11 cellular contexts compared by ENCODE assay signal in the genomic region with DNA sequence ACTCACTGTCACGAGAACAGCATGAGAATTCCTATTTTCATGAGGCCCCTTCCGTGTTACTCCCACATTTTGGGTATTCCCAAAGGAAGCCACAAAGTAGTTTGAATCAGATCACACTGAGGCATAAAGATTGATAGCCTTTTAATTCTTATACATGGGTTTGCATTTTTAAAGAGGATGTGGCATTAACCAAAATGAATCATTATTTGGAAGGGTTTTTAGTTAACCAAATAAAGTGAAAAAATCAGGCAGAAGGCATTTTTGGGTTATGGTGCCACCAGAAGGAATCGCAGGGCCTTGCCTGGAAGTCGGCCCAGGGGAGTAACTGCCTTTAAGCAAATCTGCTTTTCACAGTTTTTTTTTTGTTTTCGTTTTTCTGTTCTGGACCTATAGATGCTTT. TPM values are rescaled to one million over a fixed set of nuclear protein-coding genes. Genes with fewer than 3 reads are reported as not detected.
DNase-seq lines count a peak whose midpoint lies in the region; ATAC-seq and TF ChIP-seq lines count a peak whose summit lies in the region.
"Had no signal": no experiment of that assay in that cellular context is flagged by ENCODE, and none has a peak within 500 bp of the region (broad histone marks: within the 10 kb centered on the region; RNA-seq: fewer than 3 reads in every experiment).

No MANE protein-coding gene starts in this region.

- H3K27me3 Mint-ChIP-seq in nephron (ENCODE audit: low read depth), result no peaks in the 10 kb centered on the region
- H3K27me3 Mint-ChIP-seq in activated CD8-positive, alpha-beta memory T cell treated with anti-CD3 and anti-CD28 coated beads, Interleukin-2, amount 10 ng/mL, durations not matched to agents 7 days and 5 days, result no peaks in the 10 kb centered on the region

- H4K91ac ChIP-seq in IMR-90 (ENCODE audit: insufficient read depth, low read depth, low read length), result peak overlapping the region; percentile 59

- peak; percentile 44 for TF ChIP-seq CTCF in IMR-90 (conservative IDR thresholded peaks at IDR 0.05; ENCODE audit: low read depth, low read length)
- TF ChIP-seq CTCF in brain microvascular endothelial cell (IDR thresholded peaks at IDR 0.05; ENCODE audit: low read depth, low read length, missing control alignments), result peak; percentile 19
- no peak for TF ChIP-seq CTCF in nephron (IDR thresholded peaks at IDR 0.05; ENCODE audit: unreplicated experiment in 3 of 3)

- H3K4me1 ChIP-seq in IMR-90 (ENCODE audit: control insufficient read depth, insufficient read depth, low read length), result peaks cover 11% of the 10 kb centered on the region

- peak; percentile 68 for DNase-seq in AG20443 (ENCODE audit: low spot score)
- DNase-seq in IMR-90, result peak; percentile 71
- no peak for DNase-seq in brain microvascular endothelial cell
- no peak for DNase-seq in activated CD8-positive, alpha-beta memory T cell treated with anti-CD3 and anti-CD28 coated beads, Interleukin-2, amount 10 ng/mL, durations not matched to agents 7 days and 5 days
- no peak for DNase-seq in NCI-H2107 (lab: John Stamatoyannopoulos, UW)
- no peak for DNase-seq in HuH-7 (ENCODE audit: low spot score)
- no peak for DNase-seq in HuH-7.5 (ENCODE audit: low spot score)
- DNase-seq: DMS79, pancreas had no signal

- H3K23ac ChIP-seq in IMR-90 (ENCODE audit: low read depth, low read length), result peak overlapping the region; percentile 44; the same call in 1 of the 2 replicates

- H2BK120ac ChIP-seq in IMR-90 (ENCODE audit: low read depth, low read length), result peak overlapping the region; percentile 86; the same call in 1 of the 2 replicates

- H3K79me1 ChIP-seq in IMR-90 (ENCODE audit: low read depth in 1 of 2, low read length in 2 of 2), result peaks cover 48 to 62% of the 10 kb centered on the region in 2 experiments

- no peaks in the 10 kb centered on the region for H3K9me3 ChIP-seq in IMR-90 (ENCODE audit: control insufficient read depth, insufficient read depth, low read length)
- H3K9me3 ChIP-seq: pancreas had no signal

- CTCF ChIA-PET in IMR-90 (lab: Yijun Ruan, JAX), result interaction anchor here (1.3 kb wide), 1 partner anchor 10 kb away, joined by 4 read pairs; no protein-coding TSS in a partner anchor
- CTCF ChIA-PET in activated CD8-positive, alpha-beta memory T cell treated with anti-CD3 and anti-CD28 coated beads, Interleukin-2, amount 10 ng/mL, durations not matched to agents 7 days and 5 days (lab: Charles Lee), result interaction anchor here (0.6 kb wide), 1 partner anchor 120 kb away, joined by 3 read pairs; no protein-coding TSS in a partner anchor

- peak overlapping the region; percentile 1 to 55 (median 52) for H3K4me3 Mint-ChIP-seq in nephron
- H3K4me3 Mint-ChIP-seq in activated CD8-positive, alpha-beta memory T cell treated with anti-CD3 and anti-CD28 coated beads, Interleukin-2, amount 10 ng/mL, durations not matched to agents 7 days and 5 days, result no peak overlapping the region

- peak overlapping the region; percentile 76 for H2BK5ac ChIP-seq in IMR-90 (ENCODE audit: low read depth, low read length, poor library complexity, severe bottlenecking)

- H2AK5ac ChIP-seq in IMR-90 (ENCODE audit: low read depth, low read length), result peak overlapping the region; percentile 13; the same call in 1 of the 2 replicates

- H3K4ac ChIP-seq in IMR-90 (ENCODE audit: low read depth, low read length), result peak overlapping the region; percentile 84

- dilution Hi-C loops in IMR-90 (cut with HindIII; ENCODE audit: low sequenced_read_pairs, unreplicated experiment), result no loop called here

- TF ChIP-seq RAD21 in IMR-90 (IDR thresholded peaks at IDR 0.05; ENCODE audit: low read length), result peak; percentile 47

- peak overlapping the region; percentile 87 for H3K14ac ChIP-seq in IMR-90 (replicated peaks; ENCODE audit: low read depth, low read length)

- H3K4me3 ChIP-seq in IMR-90 (ENCODE audit: insufficient read depth, low read depth, low read length) (no peak overlapping the region), brain microvascular endothelial cell (ENCODE audit: low read depth, low read length) (no peak overlapping the region)
- H3K4me3 ChIP-seq: pancreas had no signal

- peaks cover 46% of the 10 kb centered on the region for H3K4me1 Mint-ChIP-seq in nephron
- peaks cover 10% of the 10 kb centered on the region for H3K4me1 Mint-ChIP-seq in activated CD8-positive, alpha-beta memory T cell treated with anti-CD3 and anti-CD28 coated beads, Interleukin-2, amount 10 ng/mL, durations not matched to agents 7 days and 5 days

- H3K36me3 ChIP-seq in IMR-90 (ENCODE audit: control insufficient read depth, insufficient read depth, low read length), result peaks cover 4% of the 10 kb centered on the region
- no peaks in the 10 kb centered on the region for H3K36me3 ChIP-seq in brain microvascular endothelial cell (replicated peaks)
- H3K36me3 ChIP-seq: pancreas had no signal

- H3K4me2 ChIP-seq in IMR-90 (ENCODE audit: low read depth, low read length), result peak overlapping the region; percentile 34; the same call in 1 of the 2 replicates

- in situ Hi-C loops in IMR-90 (cut with MboI; ENCODE audit: low sequenced_read_pairs) (no loop called here), brain microvascular endothelial cell (cut with HindIII; ENCODE audit: low pct_ligation_motif_present, low sequenced_read_pairs) (no loop called here)

- H2AFZ ChIP-seq in IMR-90 (replicated peaks; ENCODE audit: low read length, poor library complexity), result no peak overlapping the region

- 0 out of 2 replicates have a peak, but pooled peaks cover 10% of the 10 kb centered on the region for H4K20me1 ChIP-seq in IMR-90 (ENCODE audit: insufficient read depth, low read length)

- H4K8ac ChIP-seq in IMR-90 (ENCODE audit: low read depth in 2 of 2, low read length in 2 of 2), result peak overlapping the region in 1 of 2 experiments; percentile 71; a peak in 2 of 4 replicates

- H3K9ac ChIP-seq in IMR-90 (ENCODE audit: low read depth, low read length), result peak overlapping the region; percentile 29; the same call in 1 of the 2 replicates

- no peak overlapping the region; the same call in 2 of the 3 replicates for H2BK15ac ChIP-seq in IMR-90 (ENCODE audit: low read depth, low read length)

- H3K9me1 ChIP-seq in IMR-90 (ENCODE audit: insufficient read depth, low read length), result peaks cover 3% of the 10 kb centered on the region; the same call in 1 of the 2 replicates

- H3K27ac ChIP-seq in IMR-90 (ENCODE audit: insufficient read depth, low read length), result peak overlapping the region; percentile 41; the same call in 1 of the 2 replicates
- no peak overlapping the region for H3K27ac ChIP-seq in brain microvascular endothelial cell

- H2BK20ac ChIP-seq in IMR-90 (ENCODE audit: low read depth, low read length), result peak overlapping the region; percentile 81

- H3K27me3 ChIP-seq in IMR-90 (ENCODE audit: control insufficient read depth, insufficient read depth, low read length) (no peaks in the 10 kb centered on the region), brain microvascular endothelial cell (replicated peaks) (no peaks in the 10 kb centered on the region)
- H3K27me3 ChIP-seq: pancreas had no signal

- peaks cover 63% of the 10 kb centered on the region for H3K36me3 Mint-ChIP-seq in nephron (ENCODE audit: low read depth)
- H3K36me3 Mint-ChIP-seq in activated CD8-positive, alpha-beta memory T cell treated with anti-CD3 and anti-CD28 coated beads, Interleukin-2, amount 10 ng/mL, durations not matched to agents 7 days and 5 days, result peaks cover 31% of the 10 kb centered on the region

- H2AK9ac ChIP-seq in IMR-90 (replicated peaks; ENCODE audit: low read depth, low read length, poor library complexity), result peak overlapping the region; percentile 17

- no peak overlapping the region for H4K5ac ChIP-seq in IMR-90 (ENCODE audit: low read depth, low read length)

- 0% methylated on average over 1 of the region's 5 CpGs; no CpG with 5 or more reads in 1 of the 2 experiments for WGBS in IMR-90 (ENCODE audit: extremely low coverage in 2 of 2, insufficient read length in 1 of 2), 2 experiments

- TF ChIP-seq POLR2A in IMR-90 (IDR thresholded peaks at IDR 0.05; ENCODE audit: low read depth, low read length), result no peak

- peak overlapping the region; percentile 87 to 90 (median 88) for H3K27ac Mint-ChIP-seq in nephron
- no peak overlapping the region for H3K27ac Mint-ChIP-seq in activated CD8-positive, alpha-beta memory T cell treated with anti-CD3 and anti-CD28 coated beads, Interleukin-2, amount 10 ng/mL, durations not matched to agents 7 days and 5 days

- BruUV-seq in IMR-90 (replicated peaks; lab: Mats Ljungman, UMichigan), result no TSS peak

- peak overlapping the region; percentile 54; the same call in 1 of the 2 replicates for H3K56ac ChIP-seq in IMR-90 (ENCODE audit: extremely low read depth, insufficient read depth, low read length)

- H3K18ac ChIP-seq in IMR-90 (ENCODE audit: low read depth, low read length), result no peak overlapping the region

- intact Hi-C loops in IMR-90 (cut with micrococcal nuclease), result loop anchor here (5.0 kb wide), 1 partner anchor 159 kb away; no protein-coding TSS in a partner anchor

- POLR2A ChIA-PET in IMR-90 (lab: Charles Lee; ENCODE audit: unreplicated experiment), result no interaction called here

- peaks cover 4% of the 10 kb centered on the region for H3K9me3 Mint-ChIP-seq in nephron
- peaks cover 6% of the 10 kb centered on the region for H3K9me3 Mint-ChIP-seq in activated CD8-positive, alpha-beta memory T cell treated with anti-CD3 and anti-CD28 coated beads, Interleukin-2, amount 10 ng/mL, durations not matched to agents 7 days and 5 days (ENCODE audit: low read depth)

- ATAC-seq in IMR-90 (ENCODE audit: low read depth), result peak; percentile 26
- ATAC-seq in activated CD8-positive, alpha-beta memory T cell treated with anti-CD3 and anti-CD28 coated beads, Interleukin-2, amount 10 ng/mL, durations not matched to agents 7 days and 5 days, result no peak
- ATAC-seq: Panc1 had no signal

TF ChIP-seq in IMR-90, 13 proteins besides CTCF, POLR2A, EP300 and RAD21:
- TF ChIP-seq MXI1 (IDR thresholded peaks at IDR 0.05; ENCODE audit: borderline replicate concordance, low read depth, low read length) (no peak), SMC3 (IDR thresholded peaks at IDR 0.05; ENCODE audit: low read depth, low read length) (peak; percentile 26; the same call in 1 of the 2 replicates)

RNA-seq across cellular contexts. Expression of a gene that starts 55.4 kb away (rescaled TPM):
- total RNA-seq in IMR-90 (2012; rRNA removed), result 44.6 and 61.1 TPM in 2 replicates
- 32.9 and 38.0 TPM in 2 replicates for polyA plus RNA-seq in IMR-90 (2012; rRNA removed)
- polyA plus RNA-seq in IMR-90 (2012; cell fraction: cytosol; rRNA removed), result 8.9 and 11.8 TPM in 2 replicates
- polyA plus RNA-seq in IMR-90 (2012; cell fraction: nucleus; rRNA removed; ENCODE audit: low replicate concordance), result 3.2 and 30.0 TPM in 2 replicates
- total RNA-seq in activated CD8-positive, alpha-beta memory T cell treated with anti-CD3 and anti-CD28 coated beads, Interleukin-2, amount 10 ng/mL, durations not matched to agents 7 days and 5 days, result 10 to 100 TPM; 26.1 to 30.9 TPM

Comparison
In these comparisons a context has a peak if more than half of its experiments do, and no peak if none do; other contexts are left out.
1. DNase-seq: peak in AG20443 (single experiment) and IMR-90 (single experiment); none in brain microvascular endothelial cell (single experiment), activated CD8-positive, alpha-beta memory T cell treated with anti-CD3 and anti-CD28 coated beads, Interleukin-2, amount 10 ng/mL, durations not matched to agents 7 days and 5 days (single experiment), NCI-H2107 (single experiment), HuH-7 (single experiment) and HuH-7.5 (single experiment).
2. CTCF ChIP-seq: peak in IMR-90 (single experiment) and brain microvascular endothelial cell (single experiment); none in nephron (0 of 3).